In genomic region chr3:192869131-192870027, GRCh38 we compare ENCODE assay signal across 13 cellular contexts. TPM values are rescaled to one million over a fixed set of nuclear protein-coding genes. Genes with fewer than 3 reads are reported as not detected.
A peak's percentile ranks its signal among the peaks of the same experiment; 100 is the strongest.
DNase-seq lines count a peak whose midpoint lies in the region; ATAC-seq and TF ChIP-seq lines count a peak whose summit lies in the region.
"Had no signal": no experiment of that assay in that cellular context is flagged by ENCODE, and none has a peak within 500 bp of the region (broad histone marks: within the 10 kb centered on the region; RNA-seq: fewer than 3 reads in every experiment).

No MANE protein-coding gene starts in this region.

- TF ChIP-seq CTCF in chondrocyte (IDR thresholded peaks at IDR 0.05) = no peak
- no peak for TF ChIP-seq CTCF in upper lobe of right lung (IDR thresholded peaks at IDR 0.05)

- no peaks in the 10 kb centered on the region for H3K27me3 ChIP-seq in upper lobe of right lung
- H3K27me3 ChIP-seq: spleen had no signal

- H3K9me3 ChIP-seq in upper lobe of right lung = no peaks in the 10 kb centered on the region
- H3K9me3 ChIP-seq: spleen had no signal

- H3K27ac Mint-ChIP-seq in chondrocyte (ENCODE audit: unreplicated experiment) = peak overlapping the region; percentile 87

- DNase-seq in LHCN-M2 (ENCODE audit: low read depth) (peak; percentile 61), chondrocyte (ENCODE audit: low spot score) (no peak), kidney tubule cell (ENCODE audit: low spot score) (peak; percentile 77), upper lobe of right lung (no peak), T-helper 2 cell (no peak), RPMI8226 (no peak), SHP77 (lab: John Stamatoyannopoulos, UW) (no peak)
- no peak for DNase-seq in stimulated activated CD4-positive, alpha-beta T cell treated with anti-CD3 and anti-CD28 coated beads, Interleukin-12 subunit alpha, Interleukin-12 subunit beta, amount 100 ng/mL, for 4 hours
- DNase-seq: DND-41, NCI-H2029 treated with DMSO at 0.1 percent for 48 hours, spleen, WERI-Rb-1 had no signal

- peak; percentile 53 for ATAC-seq in upper lobe of right lung
- ATAC-seq: K562 had no signal

- H3K4me3 ChIP-seq in upper lobe of right lung = no peak overlapping the region
- H3K4me3 ChIP-seq: K562, spleen had no signal

- H3K27me3 Mint-ChIP-seq in chondrocyte (ENCODE audit: low read depth) = no peaks in the 10 kb centered on the region

- no peak overlapping the region for H3K27ac ChIP-seq in upper lobe of right lung
- H3K27ac ChIP-seq: WERI-Rb-1 had no signal

- intact Hi-C loops in upper lobe of right lung (cut with DNase I) = no loop called here

- H3K4me3 Mint-ChIP-seq in chondrocyte (ENCODE audit: unreplicated experiment) = no peak overlapping the region

- H3K4me1 ChIP-seq in upper lobe of right lung = peaks cover 10% of the 10 kb centered on the region

- peaks cover 48% of the 10 kb centered on the region for H3K4me1 Mint-ChIP-seq in chondrocyte (ENCODE audit: low read depth)

- no peaks in the 10 kb centered on the region for H3K36me3 Mint-ChIP-seq in chondrocyte (ENCODE audit: low read depth)

- no peaks in the 10 kb centered on the region for H3K36me3 ChIP-seq in upper lobe of right lung
- H3K36me3 ChIP-seq: spleen, WERI-Rb-1 had no signal

- H3K9me3 Mint-ChIP-seq in chondrocyte (ENCODE audit: low read depth) = no peaks in the 10 kb centered on the region

RNA-seq across cellular contexts. Expression of gene MB21D2, which starts 48.3 kb away (rescaled TPM):
- 10.0 and 11.0 TPM in 2 replicates for total RNA-seq in LHCN-M2 (2014; rRNA removed)
- polyA plus RNA-seq in LHCN-M2 (2012) = 2.2 TPM
- 8.2 to 8.9 TPM (median 8.7 TPM) in 3 replicates for total RNA-seq in chondrocyte
- total RNA-seq in upper lobe of right lung = 8.0 TPM
- total RNA-seq: K562 had no signal

Comparison
In these comparisons a context has a peak if more than half of its experiments do, and no peak if none do; other contexts are left out.
1. DNase-seq: peak in LHCN-M2 (single experiment) and kidney tubule cell (single experiment); none in chondrocyte (single experiment), upper lobe of right lung (single experiment), T-helper 2 cell (0 of 5), RPMI8226 (single experiment), stimulated activated CD4-positive, alpha-beta T cell treated with anti-CD3 and anti-CD28 coated beads, Interleukin-12 subunit alpha, Interleukin-12 subunit beta, amount 100 ng/mL, for 4 hours (single experiment) and SHP77 (0 of 2).